ENCODE assay signal across 16 cellular contexts in the genomic region with DNA sequence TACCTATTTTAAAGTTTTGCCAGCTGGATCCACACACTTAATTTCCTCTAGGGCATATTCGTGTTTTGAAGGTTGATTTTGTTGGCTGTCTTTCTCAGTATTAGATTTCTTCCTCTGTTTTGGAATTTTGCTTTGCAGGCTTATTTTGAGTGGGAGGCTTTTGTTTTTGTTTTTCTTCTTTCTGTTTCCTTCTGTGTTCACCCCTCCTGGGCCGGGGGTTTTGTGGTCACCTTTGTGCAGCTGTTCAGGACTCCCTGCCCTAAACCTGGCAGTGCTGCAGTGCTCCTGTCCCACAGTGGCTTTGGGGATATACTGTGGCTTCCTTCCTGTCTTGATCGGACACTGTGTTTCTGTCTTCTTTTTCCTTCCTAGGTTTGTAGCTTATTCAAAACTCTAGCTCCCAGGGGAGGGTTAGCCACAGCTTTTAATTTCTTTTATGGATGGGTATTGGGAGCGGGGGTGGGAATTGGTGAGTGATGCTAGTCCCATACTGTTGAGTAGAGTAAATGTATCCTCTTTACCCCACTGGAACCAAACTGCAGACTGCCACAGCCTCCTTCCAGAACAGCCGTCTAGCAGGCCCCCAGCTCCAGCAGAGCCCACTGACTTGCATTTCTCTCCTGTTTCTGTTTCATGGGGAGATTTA.
A peak's percentile ranks its signal among the peaks of the same experiment; 100 is the strongest.
DNase-seq lines count a peak whose midpoint lies in the region; ATAC-seq, FAIRE-seq and TF ChIP-seq lines count a peak whose summit lies in the region.
"Had no signal": no experiment of that assay in that cellular context is flagged by ENCODE, and none has a peak within 500 bp of the region (broad histone marks: within the 10 kb centered on the region; RNA-seq: fewer than 3 reads in every experiment).

No MANE protein-coding gene starts in this region.

- no peaks in the 10 kb centered on the region for H4K20me1 ChIP-seq in H9 (ENCODE audit: control insufficient read depth, insufficient read depth, insufficient read length)
- no peaks in the 10 kb centered on the region for H4K20me1 ChIP-seq in astrocyte (ENCODE audit: insufficient read depth, low read length)

- H3K36me3 Mint-ChIP-seq in H9 (ENCODE audit: insufficient read depth in 1 of 3, low read depth in 3 of 3) (peaks cover 0 to 4% (median 1%) of the 10 kb centered on the region in 3 experiments; a peak in 2 of 7 replicates), astrocyte (ENCODE audit: low read depth, unreplicated experiment) (no peaks in the 10 kb centered on the region), osteocyte (ENCODE audit: unreplicated experiment) (no peaks in the 10 kb centered on the region)

- TF ChIP-seq CTCF in H9 (conservative IDR thresholded peaks at IDR 0.05) (no peak), astrocyte (IDR thresholded peaks at IDR 0.05; ENCODE audit: insufficient read depth, low read depth, low read length) (no peak), osteocyte (IDR thresholded peaks at IDR 0.05) (no peak), BE2C (IDR thresholded peaks at IDR 0.05; ENCODE audit: low read depth, low read length) (no peak)

- H3K27me3 Mint-ChIP-seq in H9 (ENCODE audit: low read depth) = peaks cover 13% of the 10 kb centered on the region
- no peaks in the 10 kb centered on the region for H3K27me3 Mint-ChIP-seq in astrocyte (ENCODE audit: low read depth, unreplicated experiment)
- no peaks in the 10 kb centered on the region for H3K27me3 Mint-ChIP-seq in osteocyte (ENCODE audit: unreplicated experiment)

- H2BK120ac ChIP-seq in H9 (ENCODE audit: low read depth, low read length, poor library complexity, severe bottlenecking) = no peak overlapping the region

- H2AK5ac ChIP-seq in H9 (ENCODE audit: insufficient read length, low read length) = no peak overlapping the region

- no peak overlapping the region for H3K4ac ChIP-seq in H9 (ENCODE audit: low read depth, low read length)

- H3K27me3 ChIP-seq in H9 (ENCODE audit: insufficient read depth, low read length) (no peaks in the 10 kb centered on the region), astrocyte (ENCODE audit: insufficient read depth, low read length) (no peaks in the 10 kb centered on the region), BE2C (no peaks in the 10 kb centered on the region)

- H3K79me2 ChIP-seq in H9 (ENCODE audit: insufficient read depth, low read length) (no peaks in the 10 kb centered on the region), astrocyte (ENCODE audit: insufficient read depth, low read length) (no peaks in the 10 kb centered on the region)

- no peak for ATAC-seq in GM18520 (IDR thresholded peaks at IDR 0.05; ENCODE audit: unreplicated experiment)
- ATAC-seq: HepG2, Right ventricle myocardium inferior had no signal

- H3K9me3 ChIP-seq in H9 (ENCODE audit: control insufficient read depth, low read depth, low read length) (no peaks in the 10 kb centered on the region), astrocyte (ENCODE audit: insufficient read depth, low read depth, low read length) (no peaks in the 10 kb centered on the region), BE2C (no peaks in the 10 kb centered on the region)

- H3K4me2 ChIP-seq in H9 (ENCODE audit: insufficient read depth, insufficient read length, low read length) = no peak overlapping the region
- no peak overlapping the region for H3K4me2 ChIP-seq in astrocyte (ENCODE audit: low read length)
- H3K4me2 ChIP-seq: PC-9 had no signal

- no peak overlapping the region for H3K56ac ChIP-seq in H9 (ENCODE audit: insufficient read length, low read depth, low read length)

- no peak overlapping the region for H4K8ac ChIP-seq in H9 (replicated peaks; ENCODE audit: insufficient read length, low read depth, low read length)

- H3K14ac ChIP-seq in H9 (ENCODE audit: insufficient read depth, low read length) = no peak overlapping the region

- H3K4me1 ChIP-seq in H9 (ENCODE audit: insufficient read depth, low read length) (peaks cover 14% of the 10 kb centered on the region; the same call in 1 of the 2 replicates), astrocyte (ENCODE audit: insufficient read depth, low read length) (peaks cover 10% of the 10 kb centered on the region), BE2C (no peaks in the 10 kb centered on the region)

- peaks cover 4 to 5% of the 10 kb centered on the region in 2 experiments; a peak in 3 of 5 replicates for H3K9me3 Mint-ChIP-seq in H9
- no peaks in the 10 kb centered on the region for H3K9me3 Mint-ChIP-seq in astrocyte (ENCODE audit: unreplicated experiment)
- H3K9me3 Mint-ChIP-seq in osteocyte (ENCODE audit: unreplicated experiment) = no peaks in the 10 kb centered on the region

- no CpG with 5 or more reads among the region's 5 CpGs for WGBS in H9 (ENCODE audit: extremely low coverage, insufficient read length, low lambda C conversion rate)

- H3K23me2 ChIP-seq in H9 (ENCODE audit: insufficient read length, low read depth, low read length, poor library complexity, severe bottlenecking) = no peaks in the 10 kb centered on the region

- H3K27ac Mint-ChIP-seq in H9 = peak overlapping the region in 2 of 3 experiments; percentile 53 to 55; a peak in 2 of 7 replicates
- peak overlapping the region; percentile 29 for H3K27ac Mint-ChIP-seq in astrocyte (ENCODE audit: unreplicated experiment)
- H3K27ac Mint-ChIP-seq in osteocyte (ENCODE audit: unreplicated experiment) = peak overlapping the region; percentile 83

- no peak overlapping the region for H2BK15ac ChIP-seq in H9 (ENCODE audit: low read depth, low read length)

- no peak overlapping the region for H3T11ph ChIP-seq in H9 (ENCODE audit: low read length)

- peaks cover 51 to 55% of the 10 kb centered on the region in 2 experiments for H3K4me1 Mint-ChIP-seq in H9
- H3K4me1 Mint-ChIP-seq in astrocyte (ENCODE audit: low read depth, unreplicated experiment) = peaks cover 38% of the 10 kb centered on the region
- peaks cover 58% of the 10 kb centered on the region for H3K4me1 Mint-ChIP-seq in osteocyte (ENCODE audit: unreplicated experiment)

- no peak overlapping the region for H3K9ac ChIP-seq in H9 (ENCODE audit: extremely low read depth, insufficient read length, low read length)
- no peak overlapping the region for H3K9ac ChIP-seq in astrocyte (ENCODE audit: low read length)

- no peak overlapping the region for H4K5ac ChIP-seq in H9 (ENCODE audit: insufficient read length, low read depth, low read length)

- H3K4me3 Mint-ChIP-seq in H9 = no peak overlapping the region
- H3K4me3 Mint-ChIP-seq in astrocyte (ENCODE audit: unreplicated experiment) = no peak overlapping the region
- peak overlapping the region; percentile 34 for H3K4me3 Mint-ChIP-seq in osteocyte (ENCODE audit: unreplicated experiment)

- no peaks in the 10 kb centered on the region for H3K79me1 ChIP-seq in H9 (ENCODE audit: insufficient read depth, low read depth, low read length, poor library complexity, severe bottlenecking)

- no peak overlapping the region for H2BK12ac ChIP-seq in H9 (ENCODE audit: insufficient read length, low read depth, low read length)

- H3K4me3 ChIP-seq in astrocyte (ENCODE audit: insufficient read depth, low read depth, low read length) = no peak overlapping the region
- H3K4me3 ChIP-seq in BE2C (ENCODE audit: low read depth, low read length) = no peak overlapping the region
- H3K4me3 ChIP-seq: PC-9 had no signal

- H2BK20ac ChIP-seq in H9 (ENCODE audit: low read depth, low read length, poor library complexity, severe bottlenecking) = no peak overlapping the region

- no peak overlapping the region for H4K91ac ChIP-seq in H9 (ENCODE audit: insufficient read length, low read depth, low read length)

- no peak overlapping the region for H3K23ac ChIP-seq in H9 (ENCODE audit: insufficient read length, low read depth, low read length)

- FAIRE-seq in astrocyte (lab: Jason Lieb, UNC) = peak; percentile 39
- FAIRE-seq: HepG2 had no signal

- H2AFZ ChIP-seq in H9 (ENCODE audit: low read length) (no peak overlapping the region), astrocyte (ENCODE audit: low read depth, low read length) (no peak overlapping the region)
- H2AFZ ChIP-seq: PC-9 had no signal

- H3K36me3 ChIP-seq in astrocyte (ENCODE audit: insufficient read depth, low read length) = no peaks in the 10 kb centered on the region
- no peaks in the 10 kb centered on the region for H3K36me3 ChIP-seq in BE2C

- no peak overlapping the region for H2BK5ac ChIP-seq in H9 (ENCODE audit: insufficient read length, low read length)

- H3K27ac ChIP-seq in H9 (ENCODE audit: insufficient read length, low read depth, low read length) (no peak overlapping the region), astrocyte (ENCODE audit: low read depth, low read length) (no peak overlapping the region)
- H3K27ac ChIP-seq: PC-9 had no signal

- H3K18ac ChIP-seq in H9 (ENCODE audit: insufficient read length, low read depth, low read length) = no peak overlapping the region

- no peak for DNase-seq in H9
- no peak for DNase-seq in astrocyte (ENCODE audit: low read depth)
- peak; percentile 8 for DNase-seq in fibroblast of peridontal ligament (ENCODE audit: extremely low read depth)
- no peak for DNase-seq in osteocyte (ENCODE audit: extremely low spot score, unreplicated experiment)
- DNase-seq in stimulated activated CD4-positive, alpha-beta T cell treated with anti-CD3 and anti-CD28 coated beads, Interleukin-2, amount 100 ng/mL, for 48 hours = no peak
- no peak for DNase-seq in BE2C
- no peak for DNase-seq in GOT3 (lab: John Stamatoyannopoulos, UW)
- DNase-seq: DMS153, MM.1S, NCI-H1105 treated with DMSO at 0.1 percent for 48 hours, NCI-H187, NCI-H69, PC-9 had no signal

Comparison
In these comparisons a context has a peak if more than half of its experiments do, and no peak if none do; other contexts are left out.
1. H3K27ac Mint-ChIP-seq: peak in every context shown above with its lines; median percentile 83 in osteocyte; 54 in H9; 29 in astrocyte.